8 cellular contexts compared by ENCODE assay signal in the genomic region with DNA sequence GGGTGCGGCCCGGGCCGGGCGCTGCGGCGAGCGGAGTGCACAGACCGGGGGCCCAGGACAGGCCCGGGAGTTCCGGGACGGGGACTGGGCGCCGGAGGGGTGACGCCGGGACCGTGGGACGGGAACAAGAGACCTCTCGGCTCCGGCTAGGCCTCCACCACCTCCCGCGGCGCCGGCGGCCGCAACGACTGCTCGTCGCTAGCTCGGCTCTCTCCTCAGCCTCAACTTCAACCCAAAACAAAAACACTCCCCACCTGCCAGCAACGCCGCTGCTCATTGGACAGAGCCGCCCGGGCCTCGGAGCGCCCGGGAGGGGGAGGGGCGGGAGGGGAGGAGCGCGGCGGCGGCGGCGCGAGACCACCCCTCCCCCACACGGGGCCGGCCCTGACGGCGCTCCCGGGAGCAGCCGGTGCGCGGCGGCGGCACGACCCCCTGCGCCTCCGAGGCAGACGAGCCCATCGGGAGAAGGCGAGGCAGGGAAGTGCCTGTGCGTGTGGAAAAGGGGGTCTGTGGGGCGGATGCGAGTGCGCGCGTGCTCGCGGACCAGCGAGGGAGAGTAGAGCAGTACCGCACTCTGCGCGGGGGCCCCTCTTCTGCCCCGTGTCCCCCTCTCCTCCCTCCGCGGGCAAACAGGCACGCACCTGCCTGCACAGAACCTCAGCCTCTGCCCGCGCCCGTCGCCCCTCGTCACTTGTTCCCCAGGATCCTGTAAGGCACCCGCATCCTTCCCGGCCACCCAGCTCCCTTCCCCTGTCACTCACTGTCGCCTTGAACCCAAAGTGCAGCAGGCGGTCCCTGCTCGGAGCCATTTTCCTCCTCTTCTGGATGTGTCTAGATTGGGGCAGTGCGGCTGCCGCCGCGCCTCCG. TPM values are rescaled to one million over a fixed set of nuclear protein-coding genes. Genes with fewer than 3 reads are reported as not detected.
DNase-seq lines count a peak whose midpoint lies in the region; ATAC-seq, FAIRE-seq and TF ChIP-seq lines count a peak whose summit lies in the region.

Gene FBXL20, minus strand, starts transcription at position 215 of the 867 bp plus-strand sequence. CDS start 224 bp downstream, outside the sequence.

- H3K4me2 ChIP-seq in OCI-LY3 (ENCODE audit: low read length) = peak within 1 kb of the TSS; percentile 97
- H3K4me2 ChIP-seq in endothelial cell of umbilical vein (ENCODE audit: insufficient read depth, low read length) = peak within 1 kb of the TSS; percentile 90

- H3K27ac ChIP-seq in OCI-LY3 (ENCODE audit: low read length) (peak within 1 kb of the TSS; percentile 50), endothelial cell of umbilical vein (ENCODE audit: insufficient read depth, low read depth, low read length) (peak within 1 kb of the TSS; percentile 35)

- TF ChIP-seq POLR2A in endothelial cell of umbilical vein (IDR thresholded peaks at IDR 0.05; ENCODE audit: low read depth, low read length) = peak; percentile 50

- POLR2A ChIA-PET in Caco-2 (lab: Charles Lee) (interaction anchor here (0.7 to 1.5 kb wide), 3 partner anchors 39 to 60 kb away, joined by 3 to 9 read pairs (median 7); partner anchors contain the start of gene CDK12), endothelial cell of umbilical vein (lab: Charles Lee) (interaction anchor here (0.6 to 1.6 kb wide), 3 partner anchors 12 to 202 kb away, joined by 3 to 5 read pairs (median 5); partner anchors contain the start of gene RPL19)

- peaks cover 39% of the 10 kb centered on the region for H3K36me3 Mint-ChIP-seq in Caco-2 (ENCODE audit: insufficient read depth, unreplicated experiment)

- CTCF ChIA-PET in Caco-2 (lab: Charles Lee) (interaction anchor here (0.6 to 1.2 kb wide), 3 partner anchors 79 to 157 kb away, joined by 3 to 4 read pairs (median 3); no protein-coding TSS in a partner anchor), endothelial cell of umbilical vein (lab: Charles Lee) (interaction anchor here (0.7 to 1.7 kb wide), 4 partner anchors 95 to 419 kb away, joined by 3 to 12 read pairs (median 4); no protein-coding TSS in a partner anchor)

- ATAC-seq in GM21423 (IDR thresholded peaks at IDR 0.05; ENCODE audit: unreplicated experiment) = peak; percentile 61

- peaks cover 15% of the 10 kb centered on the region; the same call in 1 of the 2 replicates for H4K20me1 ChIP-seq in OCI-LY3 (ENCODE audit: insufficient read depth, low read length)
- H4K20me1 ChIP-seq in endothelial cell of umbilical vein (replicated peaks; ENCODE audit: control insufficient read depth, extremely low read depth, insufficient read depth, low read length) = no peaks in the 10 kb centered on the region

- H3K27ac Mint-ChIP-seq in Caco-2 (ENCODE audit: unreplicated experiment) = peak within 1 kb of the TSS; percentile 81

- no peaks in the 10 kb centered on the region for H3K9me3 Mint-ChIP-seq in Caco-2 (ENCODE audit: unreplicated experiment)

- DNase-seq in Caco-2 = peak; percentile 93
- peak; percentile 98 for DNase-seq in HuH-7 (ENCODE audit: low spot score)
- peak; percentile 96 for DNase-seq in activated CD8-positive, alpha-beta memory T cell treated with anti-CD3 and anti-CD28 coated beads, Interleukin-2, amount 50 U/mL, for 48 hours
- peak; percentile 87 for DNase-seq in endothelial cell of umbilical vein (ENCODE audit: low read depth, low spot score)
- peak; percentile 92 for DNase-seq in midbrain (lab: John Stamatoyannopoulos, UW)
- peak; percentile 81 to 82 for DNase-seq in stimulated activated CD8-positive, alpha-beta memory T cell treated with anti-CD3 and anti-CD28 coated beads, Interleukin-15, amount 100 ng/mL, for 4 hours (ENCODE audit: low read depth in 2 of 2)

- no peaks in the 10 kb centered on the region for H3K9me3 ChIP-seq in Caco-2
- H3K9me3 ChIP-seq in OCI-LY3 (ENCODE audit: insufficient read depth, low read length) = no peaks in the 10 kb centered on the region
- no peaks in the 10 kb centered on the region for H3K9me3 ChIP-seq in endothelial cell of umbilical vein (replicated peaks; ENCODE audit: control insufficient read depth, insufficient read depth, low read length)

- H3K4me3 Mint-ChIP-seq in Caco-2 (ENCODE audit: unreplicated experiment) = peak within 1 kb of the TSS; percentile 99

- peak; percentile 79 for FAIRE-seq in endothelial cell of umbilical vein (lab: Jason Lieb, UNC)

- peak within 1 kb of the TSS; percentile 67; the same call in 1 of the 2 replicates for H2AFZ ChIP-seq in OCI-LY3 (ENCODE audit: low read depth, low read length)
- peak within 1 kb of the TSS; percentile 98 for H2AFZ ChIP-seq in endothelial cell of umbilical vein (ENCODE audit: low read depth, low read length)

- no peaks in the 10 kb centered on the region for H3K9me1 ChIP-seq in endothelial cell of umbilical vein (replicated peaks; ENCODE audit: control insufficient read depth, extremely low read depth, insufficient read depth, low read length)

- peak within 1 kb of the TSS; percentile 76 for H3K9ac ChIP-seq in OCI-LY3 (ENCODE audit: low read length)
- H3K9ac ChIP-seq in endothelial cell of umbilical vein (replicated peaks; ENCODE audit: extremely low read depth, insufficient read depth, low read length) = peak within 1 kb of the TSS; percentile 79

- TF ChIP-seq CTCF in Caco-2 (IDR thresholded peaks at IDR 0.05; ENCODE audit: insufficient read depth in 1 of 2, low read depth in 1 of 2, low read length in 1 of 2, severe bottlenecking in 1 of 2, unreplicated experiment in 1 of 2) = no peak
- no peak for TF ChIP-seq CTCF in OCI-LY3 (IDR thresholded peaks at IDR 0.05; ENCODE audit: low read depth, low read length)
- no peak for TF ChIP-seq CTCF in endothelial cell of umbilical vein (IDR thresholded peaks at IDR 0.05; ENCODE audit: extremely low read depth in 1 of 2, insufficient read depth in 1 of 2, low read depth in 1 of 2, low read length in 2 of 2)

- peak within 1 kb of the TSS; percentile 100 for H3K4me3 ChIP-seq in Caco-2 (ENCODE audit: low read depth, low read length)
- H3K4me3 ChIP-seq in OCI-LY3 (ENCODE audit: low read length) = peak within 1 kb of the TSS; percentile 89
- peak within 1 kb of the TSS; percentile 74 to 90 (median 81) for H3K4me3 ChIP-seq in endothelial cell of umbilical vein (replicated peaks in 1 of 3; ENCODE audit: insufficient read depth in 1 of 3, low read depth in 1 of 3, low read length in 3 of 3)

- H3K27me3 Mint-ChIP-seq in Caco-2 (ENCODE audit: insufficient read depth, unreplicated experiment) = no peaks in the 10 kb centered on the region

- H3K36me3 ChIP-seq in Caco-2 (ENCODE audit: control insufficient read depth, insufficient read depth, low read length) = no peaks in the 10 kb centered on the region; the same call in 1 of the 2 replicates
- peaks cover 8% of the 10 kb centered on the region for H3K36me3 ChIP-seq in OCI-LY3 (replicated peaks; ENCODE audit: low read depth, low read length)
- H3K36me3 ChIP-seq in endothelial cell of umbilical vein (ENCODE audit: control insufficient read depth in 2 of 2, extremely low read depth in 1 of 2, insufficient read depth in 2 of 2, low read length in 2 of 2) = no peaks in the 10 kb centered on the region

- H3K79me2 ChIP-seq in OCI-LY3 (ENCODE audit: low read length) = peaks cover 13% of the 10 kb centered on the region
- H3K79me2 ChIP-seq in endothelial cell of umbilical vein (ENCODE audit: control insufficient read depth, insufficient read depth, low read length) = no peaks in the 10 kb centered on the region

- H3K27me3 ChIP-seq in Caco-2 (replicated peaks; ENCODE audit: control insufficient read depth, insufficient read depth, low read length) = no peaks in the 10 kb centered on the region
- no peaks in the 10 kb centered on the region for H3K27me3 ChIP-seq in OCI-LY3 (ENCODE audit: low read depth, low read length)
- H3K27me3 ChIP-seq in endothelial cell of umbilical vein (ENCODE audit: control insufficient read depth in 2 of 2, insufficient read depth in 2 of 2, low read length in 2 of 2) = no peaks in the 10 kb centered on the region

- intact Hi-C loops in Caco-2 (cut with micrococcal nuclease; ENCODE audit: unreplicated experiment) = loop anchor here (1.0 to 5.0 kb wide), 3 partner anchors 51 to 194 kb away; partner anchors contain the start of gene MED1
- intact Hi-C loops in endothelial cell of umbilical vein (cut with micrococcal nuclease) = loop anchor here (2.0 kb wide), 1 partner anchor 131 kb away; no protein-coding TSS in a partner anchor

- BruUV-seq in Caco-2 (replicated peaks; lab: Mats Ljungman, UMichigan) = no TSS peak
- no TSS peak for BruUV-seq in endothelial cell of umbilical vein (replicated peaks; lab: Mats Ljungman, UMichigan)

- H3K4me1 ChIP-seq in Caco-2 (peaks cover 10% of the 10 kb centered on the region; the same call in 1 of the 2 replicates), OCI-LY3 (ENCODE audit: low read length) (peaks cover 34% of the 10 kb centered on the region), endothelial cell of umbilical vein (ENCODE audit: control insufficient read depth, extremely low read depth, insufficient read depth, low read length) (peaks cover 11% of the 10 kb centered on the region)

- peaks cover 12% of the 10 kb centered on the region for H3K4me1 Mint-ChIP-seq in Caco-2 (ENCODE audit: low read depth, unreplicated experiment)

- dilution Hi-C loops in endothelial cell of umbilical vein (cut with MboI; ENCODE audit: extremely low pct_ligation_motif_present, low sequenced_read_pairs) = no loop called here

TF ChIP-seq in endothelial cell of umbilical vein, 7 proteins besides CTCF, POLR2A, EP300 and RAD21:
- peak; percentile 28 for TF ChIP-seq POLR2AphosphoS5 (IDR thresholded peaks at IDR 0.05; ENCODE audit: insufficient read depth, low read depth, low read length)
- no peak for TF ChIP-seq GATA2 (IDR thresholded peaks at IDR 0.05; ENCODE audit: insufficient read depth, insufficient read length, low read depth, low read length)

RNA-seq across cellular contexts. Expression of gene FBXL20, which starts in this region (rescaled TPM):
- 11.2 and 12.6 TPM in 2 replicates for total RNA-seq in Caco-2 (2022)
- 14.8 and 18.0 TPM in 2 replicates for total RNA-seq in endothelial cell of umbilical vein
- 4.6 and 4.8 TPM in 2 replicates for polyA plus RNA-seq in endothelial cell of umbilical vein
- 3.4 and 3.5 TPM in 2 replicates for polyA plus RNA-seq in endothelial cell of umbilical vein (2011; cell fraction: cytosol; rRNA removed)
- polyA plus RNA-seq in endothelial cell of umbilical vein (2011; cell fraction: nucleus; rRNA removed) = 10.3 and 10.7 TPM in 2 replicates
- polyA plus RNA-seq in endothelial cell of umbilical vein (2012) = 3.7 and 5.4 TPM in 2 replicates
- 20.7 and 27.8 TPM in 2 replicates for polyA minus RNA-seq in endothelial cell of umbilical vein
- polyA minus RNA-seq in endothelial cell of umbilical vein (2011; cell fraction: cytosol; rRNA and poly(A)+ RNA removed) = 9.1 TPM
- polyA minus RNA-seq in endothelial cell of umbilical vein (2011; cell fraction: nucleus; rRNA and poly(A)+ RNA removed) = 11.5 and 14.4 TPM in 2 replicates

Comparison
In these comparisons a context has a peak if more than half of its experiments do, and no peak if none do; other contexts are left out.
1. Peak in every context shown above with its lines: DNase-seq, ATAC-seq, H3K4me3 ChIP-seq and H3K27ac ChIP-seq.